Comparison of ENCODE assay signal across 7 cellular contexts in the genomic region with DNA sequence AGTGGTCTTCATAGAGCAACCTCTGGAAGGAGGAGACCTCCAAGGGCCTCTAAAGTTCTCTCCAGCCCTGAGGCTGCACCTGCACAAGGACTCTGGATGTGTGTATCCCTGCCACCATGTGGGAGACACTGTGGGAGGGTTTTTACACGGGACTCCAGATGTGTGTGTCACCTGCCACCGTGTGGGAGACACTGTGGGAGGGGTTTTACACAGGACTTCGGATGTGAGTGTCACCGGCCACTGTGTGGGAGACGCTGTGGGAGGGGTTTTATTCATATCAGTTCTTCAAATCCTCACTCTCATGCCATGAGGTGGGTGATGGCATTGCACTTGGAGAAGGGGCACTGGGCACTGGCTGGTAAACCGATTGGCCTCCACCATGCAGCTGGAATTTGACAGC.
"Had no signal": no experiment of that assay in that cellular context is flagged by ENCODE, and none has a peak within 500 bp of the region (broad histone marks: within the 10 kb centered on the region; RNA-seq: fewer than 3 reads in every experiment).

No MANE protein-coding gene starts in this region.

- H3K36me3 Mint-ChIP-seq: IgD-negative memory B cell had no signal

- FAIRE-seq: HepG2, HTR-8/SVneo had no signal

- H3K27ac Mint-ChIP-seq: IgD-negative memory B cell had no signal

- ATAC-seq: HepG2 had no signal

- H3K4me1 Mint-ChIP-seq: IgD-negative memory B cell had no signal

- H3K27ac ChIP-seq: HL-60 had no signal

- DNase-seq: IMR-90, KBM-7, KG1 had no signal

- H3K4me3 Mint-ChIP-seq: IgD-negative memory B cell had no signal
